In genomic region chr17:68760141-68760475, GRCh38 we compare ENCODE assay signal across 12 cellular contexts.
DNase-seq lines count a peak whose midpoint lies in the region; ATAC-seq and TF ChIP-seq lines count a peak whose summit lies in the region.
"Had no signal": no experiment of that assay in that cellular context is flagged by ENCODE, and none has a peak within 500 bp of the region (broad histone marks: within the 10 kb centered on the region; RNA-seq: fewer than 3 reads in every experiment).

No MANE protein-coding gene starts in this region.

- POLR2A ChIA-PET in Panc1 (lab: Charles Lee): no interaction called here

- ATAC-seq in stimulated activated naive CD8-positive, alpha-beta T cell treated with anti-CD3 and anti-CD28 coated beads, Interleukin-15, Interleukin-2, amounts not matched to agents 100 U/mL and 50 U/mL, for 24 hours: no peak
- no peak for ATAC-seq in Panc1
- ATAC-seq in GM18498 (IDR thresholded peaks at IDR 0.05; ENCODE audit: unreplicated experiment): no peak

- BruUV-seq in Panc1 (replicated peaks; lab: Mats Ljungman, UMichigan): no TSS peak

- no peak for TF ChIP-seq POLR2A in vagina (IDR thresholded peaks at IDR 0.05)

- H3K36me3 ChIP-seq in Panc1 (ENCODE audit: control insufficient read depth, insufficient read depth, low read length): no peaks in the 10 kb centered on the region
- H3K36me3 ChIP-seq in vagina: no peaks in the 10 kb centered on the region
- H3K36me3 ChIP-seq: ascending aorta, heart left ventricle, thyroid gland had no signal

- intact Hi-C loops in Panc1 (cut with micrococcal nuclease; ENCODE audit: unreplicated experiment) (loop anchor here (5.0 kb wide), 1 partner anchor 228 kb away; no protein-coding TSS in a partner anchor), vagina (cut with DNase I) (no loop called here)

- H3K27me3 Mint-ChIP-seq in stimulated activated naive CD8-positive, alpha-beta T cell treated with anti-CD3 and anti-CD28 coated beads, Interleukin-15, Interleukin-2, amounts not matched to agents 100 ng/mL and 50 ng/mL, for 24 hours: peaks cover 10% of the 10 kb centered on the region

- peaks cover 3% of the 10 kb centered on the region for H3K9me3 Mint-ChIP-seq in stimulated activated naive CD8-positive, alpha-beta T cell treated with anti-CD3 and anti-CD28 coated beads, Interleukin-15, Interleukin-2, amounts not matched to agents 100 ng/mL and 50 ng/mL, for 24 hours

- TF ChIP-seq CTCF in Panc1 (IDR thresholded peaks at IDR 0.05) (peak; percentile 35), vagina (IDR thresholded peaks at IDR 0.05) (no peak)

- CTCF ChIA-PET in Panc1 (lab: Charles Lee): no interaction called here

- peaks cover 6% of the 10 kb centered on the region; the same call in 1 of the 2 replicates for H3K4me1 ChIP-seq in Panc1 (ENCODE audit: control insufficient read depth, insufficient read depth, low read length)
- H3K4me1 ChIP-seq in vagina: peaks cover 10% of the 10 kb centered on the region

- H3K4me3 ChIP-seq in Panc1 (ENCODE audit: low read depth in 2 of 2, low read length in 2 of 2) (no peak overlapping the region), vagina (no peak overlapping the region)
- H3K4me3 ChIP-seq: thyroid gland had no signal

- no peaks in the 10 kb centered on the region for H3K36me3 Mint-ChIP-seq in stimulated activated naive CD8-positive, alpha-beta T cell treated with anti-CD3 and anti-CD28 coated beads, Interleukin-15, Interleukin-2, amounts not matched to agents 100 ng/mL and 50 ng/mL, for 24 hours (ENCODE audit: low read depth)
- H3K36me3 Mint-ChIP-seq: memory B cell had no signal

- H3K4me1 Mint-ChIP-seq in stimulated activated naive CD8-positive, alpha-beta T cell treated with anti-CD3 and anti-CD28 coated beads, Interleukin-15, Interleukin-2, amounts not matched to agents 100 ng/mL and 50 ng/mL, for 24 hours (ENCODE audit: low read depth): peaks cover 13% of the 10 kb centered on the region

- in situ Hi-C loops in Panc1 (cut with HindIII; ENCODE audit: low pct_unique_long_range_greater_than_20kb, low sequenced_read_pairs): no loop called here

- H3K9me3 ChIP-seq in Panc1 (ENCODE audit: control insufficient read depth, insufficient read depth, low read depth, low read length) (no peaks in the 10 kb centered on the region), vagina (no peaks in the 10 kb centered on the region)
- H3K9me3 ChIP-seq: ascending aorta, thyroid gland had no signal

- no peak for DNase-seq in stimulated activated naive CD8-positive, alpha-beta T cell treated with anti-CD3 and anti-CD28 coated beads, Interleukin-15, Interleukin-2, amounts not matched to agents 100 U/mL and 50 U/mL, for 24 hours
- no peak for DNase-seq in Panc1 (ENCODE audit: low read depth, low spot score)
- no peak for DNase-seq in epithelial cell of prostate (ENCODE audit: low read depth, low spot score)
- DNase-seq in vagina (ENCODE audit: extremely low spot score in 2 of 2): no peak
- DNase-seq in DMS 273 (lab: John Stamatoyannopoulos, UW; ENCODE audit: unreplicated experiment): no peak
- no peak for DNase-seq in foreskin melanocyte

- H3K27ac ChIP-seq in Panc1 (ENCODE audit: low read length): no peak overlapping the region
- H3K27ac ChIP-seq in epithelial cell of prostate: peak overlapping the region; percentile 66
- peak overlapping the region; percentile 28 for H3K27ac ChIP-seq in vagina

- no peaks in the 10 kb centered on the region for H3K27me3 ChIP-seq in Panc1 (ENCODE audit: control insufficient read depth, insufficient read depth, low read length)
- no peaks in the 10 kb centered on the region for H3K27me3 ChIP-seq in vagina
- H3K27me3 ChIP-seq: ascending aorta, heart left ventricle, thyroid gland had no signal

- peak overlapping the region; percentile 78 for H3K4me3 Mint-ChIP-seq in stimulated activated naive CD8-positive, alpha-beta T cell treated with anti-CD3 and anti-CD28 coated beads, Interleukin-15, Interleukin-2, amounts not matched to agents 100 ng/mL and 50 ng/mL, for 24 hours

- H3K27ac Mint-ChIP-seq in stimulated activated naive CD8-positive, alpha-beta T cell treated with anti-CD3 and anti-CD28 coated beads, Interleukin-15, Interleukin-2, amounts not matched to agents 100 ng/mL and 50 ng/mL, for 24 hours: no peak overlapping the region
- H3K27ac Mint-ChIP-seq: memory B cell had no signal
